ENCODE assay signal across 8 cellular contexts in the genomic region with DNA sequence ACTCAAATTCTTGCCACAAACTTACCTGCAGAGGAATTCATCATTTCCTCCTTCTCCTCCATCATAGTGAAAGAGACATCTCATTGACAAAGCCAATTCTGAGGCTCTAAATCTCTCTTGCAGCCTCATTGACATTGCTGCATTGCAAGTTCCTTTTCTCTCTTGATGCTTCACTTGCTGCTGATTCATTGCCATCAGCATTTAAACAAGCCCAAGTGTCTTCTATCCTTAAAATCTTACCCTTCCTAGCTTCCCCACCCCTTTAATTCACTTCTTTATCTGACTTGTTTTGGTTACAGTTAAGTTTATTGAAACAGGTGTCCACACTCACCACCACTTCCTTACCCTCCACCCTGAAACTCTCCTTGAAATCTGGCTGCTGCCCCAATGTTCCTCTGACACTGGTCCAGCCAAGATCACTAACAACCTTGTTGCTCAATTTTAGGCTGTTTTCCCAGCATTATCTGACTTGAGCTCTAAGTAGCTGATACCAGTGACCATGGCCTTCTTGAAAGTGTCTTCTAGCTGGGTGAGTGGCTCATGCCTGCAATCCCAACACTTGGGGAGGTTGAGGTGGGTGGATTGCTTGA.
A peak's percentile ranks its signal among the peaks of the same experiment; 100 is the strongest.
DNase-seq lines count a peak whose midpoint lies in the region; ATAC-seq and TF ChIP-seq lines count a peak whose summit lies in the region.
"Not testable (repeated sequence)": the region's sequence is repeated elsewhere in the genome, so short reads cannot be mapped to it uniquely, and the experiment has no call there.

No MANE protein-coding gene starts in this region.

- not testable (repeated sequence) for H3K27me3 ChIP-seq in CD8-positive, alpha-beta T cell (ENCODE audit: insufficient read depth, low read length); right cardiac atrium (ENCODE audit: control insufficient read depth, insufficient read depth)

- TF ChIP-seq CTCF in CD8-positive, alpha-beta T cell (IDR thresholded peaks at IDR 0.05) = not testable (repeated sequence)

- peak overlapping the region; percentile 71 for H3K27ac Mint-ChIP-seq in CD8-positive, alpha-beta T cell
- peak overlapping the region; percentile 88 to 92 for H3K27ac Mint-ChIP-seq in T-cell
- peak overlapping the region; percentile 21 for H3K27ac Mint-ChIP-seq in activated naive CD8-positive, alpha-beta T cell treated with anti-CD3 and anti-CD28 coated beads, Interleukin-2, amount 50 U/mL, for 24 hours
- peak overlapping the region; percentile 4 for H3K27ac Mint-ChIP-seq in stimulated activated naive B cell treated with anti-CD40 and anti-IgM and Interleukin-4, amounts not matched to agents 10 μg/mL and 1 μg/mL and 100 μg/mL, for 72 hours

- not testable (repeated sequence) for H3K9me3 Mint-ChIP-seq in CD8-positive, alpha-beta T cell; T-cell; activated naive CD8-positive, alpha-beta T cell treated with anti-CD3 and anti-CD28 coated beads, Interleukin-2, amount 50 U/mL, for 24 hours; stimulated activated naive B cell treated with anti-CD40 and anti-IgM and Interleukin-4, amounts not matched to agents 10 μg/mL and 1 μg/mL and 100 μg/mL, for 72 hours

- intact Hi-C loops in CD8-positive, alpha-beta T cell (cut with DNase I, micrococcal nuclease); right cardiac atrium (cut with DNase I): not testable (repeated sequence)

- ATAC-seq in CD8-positive, alpha-beta T cell = peak; percentile 69
- ATAC-seq in GM19324 (IDR thresholded peaks at IDR 0.05; ENCODE audit: low FRiP score, unreplicated experiment) (peak; percentile 24), HG02571 (IDR thresholded peaks at IDR 0.05; ENCODE audit: unreplicated experiment) (peak; percentile 26), HG03139 (IDR thresholded peaks at IDR 0.05; ENCODE audit: unreplicated experiment) (peak; percentile 37), T-cell (replicated peaks in 1 of 4) (peak; percentile 75 to 92 (median 84)), right cardiac atrium (peak; percentile 73)
- ATAC-seq in activated naive CD8-positive, alpha-beta T cell treated with anti-CD3 and anti-CD28 coated beads, Interleukin-2, amount 50 U/mL, for 24 hours = peak; percentile 84
- peak; percentile 83 to 85 for ATAC-seq in stimulated activated naive B cell treated with anti-CD40 and anti-IgM and Interleukin-4, amounts not matched to agents 10 μg/mL and 1 μg/mL and 100 μg/mL, for 72 hours (replicated peaks)

- peak overlapping the region; percentile 46 for H3K4me3 Mint-ChIP-seq in CD8-positive, alpha-beta T cell
- H3K4me3 Mint-ChIP-seq in T-cell = peak overlapping the region in 2 of 3 donors; percentile 0 to 66
- not testable (repeated sequence) for H3K4me3 Mint-ChIP-seq in activated naive CD8-positive, alpha-beta T cell treated with anti-CD3 and anti-CD28 coated beads, Interleukin-2, amount 50 U/mL, for 24 hours; stimulated activated naive B cell treated with anti-CD40 and anti-IgM and Interleukin-4, amounts not matched to agents 10 μg/mL and 1 μg/mL and 100 μg/mL, for 72 hours

- H3K36me3 Mint-ChIP-seq in CD8-positive, alpha-beta T cell; T-cell; activated naive CD8-positive, alpha-beta T cell treated with anti-CD3 and anti-CD28 coated beads, Interleukin-2, amount 50 U/mL, for 24 hours (ENCODE audit: low read depth); stimulated activated naive B cell treated with anti-CD40 and anti-IgM and Interleukin-4, amounts not matched to agents 10 μg/mL and 1 μg/mL and 100 μg/mL, for 72 hours: not testable (repeated sequence)

- not testable (repeated sequence) for H3K27me3 Mint-ChIP-seq in CD8-positive, alpha-beta T cell (ENCODE audit: low read depth); T-cell; activated naive CD8-positive, alpha-beta T cell treated with anti-CD3 and anti-CD28 coated beads, Interleukin-2, amount 50 U/mL, for 24 hours; stimulated activated naive B cell treated with anti-CD40 and anti-IgM and Interleukin-4, amounts not matched to agents 10 μg/mL and 1 μg/mL and 100 μg/mL, for 72 hours

- not testable (repeated sequence) for H3K36me3 ChIP-seq in CD8-positive, alpha-beta T cell (ENCODE audit: insufficient read depth, low read length)

- H3K27ac ChIP-seq in CD8-positive, alpha-beta T cell (ENCODE audit: low read depth, low read length); right cardiac atrium (ENCODE audit: low read length): not testable (repeated sequence)

- POLR2A ChIA-PET in CD8-positive, alpha-beta T cell (lab: Charles Lee); T-cell (lab: Charles Lee): not testable (repeated sequence)

- peaks cover 24% of the 10 kb centered on the region for H3K4me1 ChIP-seq in CD8-positive, alpha-beta T cell (ENCODE audit: insufficient read depth, low read length)
- not testable (repeated sequence) for H3K4me1 ChIP-seq in right cardiac atrium (ENCODE audit: control insufficient read depth, insufficient read depth, low read length)

- not testable (repeated sequence) for DNase-seq in CD8-positive, alpha-beta T cell; T-cell; activated naive CD8-positive, alpha-beta T cell treated with anti-CD3 and anti-CD28 coated beads, Interleukin-2, amount 50 U/mL, for 24 hours; right cardiac atrium
- DNase-seq in stimulated activated naive B cell treated with anti-CD40 and anti-IgM and Interleukin-4, amounts not matched to agents 10 μg/mL and 1 μg/mL and 100 μg/mL, for 72 hours = peak; percentile 33

- CTCF ChIA-PET in CD8-positive, alpha-beta T cell (lab: Charles Lee) = not testable (repeated sequence)
- CTCF ChIA-PET in T-cell (lab: Charles Lee) = interaction anchor here in 1 of 2 donors (0.6 to 0.7 kb wide), 2 partner anchors 10 to 110 kb away, joined by 3 read pairs; no protein-coding TSS in a partner anchor

- H3K4me1 Mint-ChIP-seq in CD8-positive, alpha-beta T cell (ENCODE audit: low read depth) = peaks cover 25% of the 10 kb centered on the region
- peaks cover 43 to 60% (median 53%) of the 10 kb centered on the region in 3 donors for H3K4me1 Mint-ChIP-seq in T-cell
- peaks cover 42% of the 10 kb centered on the region for H3K4me1 Mint-ChIP-seq in activated naive CD8-positive, alpha-beta T cell treated with anti-CD3 and anti-CD28 coated beads, Interleukin-2, amount 50 U/mL, for 24 hours
- peaks cover 22 to 43% of the 10 kb centered on the region in 2 donors for H3K4me1 Mint-ChIP-seq in stimulated activated naive B cell treated with anti-CD40 and anti-IgM and Interleukin-4, amounts not matched to agents 10 μg/mL and 1 μg/mL and 100 μg/mL, for 72 hours

- H3K9me3 ChIP-seq in CD8-positive, alpha-beta T cell (ENCODE audit: low read length); right cardiac atrium (ENCODE audit: control insufficient read depth, low read length): not testable (repeated sequence)

- H3K4me3 ChIP-seq in CD8-positive, alpha-beta T cell (ENCODE audit: low read depth, low read length); right cardiac atrium (ENCODE audit: low read length): not testable (repeated sequence)

Comparison
In these comparisons a context has a peak if more than half of its experiments do, and no peak if none do; other contexts are left out.
1. ATAC-seq: peak in every context shown above with its lines; median percentile 84 in T-cell; 84 in activated naive CD8-positive, alpha-beta T cell treated with anti-CD3 and anti-CD28 coated beads, Interleukin-2, amount 50 U/mL, for 24 hours; 84 in stimulated activated naive B cell treated with anti-CD40 and anti-IgM and Interleukin-4, amounts not matched to agents 10 μg/mL and 1 μg/mL and 100 μg/mL, for 72 hours; 73 in right cardiac atrium; 69 in CD8-positive, alpha-beta T cell; 37 in HG03139; 26 in HG02571; 24 in GM19324.
2. H3K27ac Mint-ChIP-seq: peak in every context shown above with its lines; median percentile 90 in T-cell; 71 in CD8-positive, alpha-beta T cell; 21 in activated naive CD8-positive, alpha-beta T cell treated with anti-CD3 and anti-CD28 coated beads, Interleukin-2, amount 50 U/mL, for 24 hours; 4 in stimulated activated naive B cell treated with anti-CD40 and anti-IgM and Interleukin-4, amounts not matched to agents 10 μg/mL and 1 μg/mL and 100 μg/mL, for 72 hours.